Comparison of ENCODE assay signal across 11 cellular contexts in the genomic region with DNA sequence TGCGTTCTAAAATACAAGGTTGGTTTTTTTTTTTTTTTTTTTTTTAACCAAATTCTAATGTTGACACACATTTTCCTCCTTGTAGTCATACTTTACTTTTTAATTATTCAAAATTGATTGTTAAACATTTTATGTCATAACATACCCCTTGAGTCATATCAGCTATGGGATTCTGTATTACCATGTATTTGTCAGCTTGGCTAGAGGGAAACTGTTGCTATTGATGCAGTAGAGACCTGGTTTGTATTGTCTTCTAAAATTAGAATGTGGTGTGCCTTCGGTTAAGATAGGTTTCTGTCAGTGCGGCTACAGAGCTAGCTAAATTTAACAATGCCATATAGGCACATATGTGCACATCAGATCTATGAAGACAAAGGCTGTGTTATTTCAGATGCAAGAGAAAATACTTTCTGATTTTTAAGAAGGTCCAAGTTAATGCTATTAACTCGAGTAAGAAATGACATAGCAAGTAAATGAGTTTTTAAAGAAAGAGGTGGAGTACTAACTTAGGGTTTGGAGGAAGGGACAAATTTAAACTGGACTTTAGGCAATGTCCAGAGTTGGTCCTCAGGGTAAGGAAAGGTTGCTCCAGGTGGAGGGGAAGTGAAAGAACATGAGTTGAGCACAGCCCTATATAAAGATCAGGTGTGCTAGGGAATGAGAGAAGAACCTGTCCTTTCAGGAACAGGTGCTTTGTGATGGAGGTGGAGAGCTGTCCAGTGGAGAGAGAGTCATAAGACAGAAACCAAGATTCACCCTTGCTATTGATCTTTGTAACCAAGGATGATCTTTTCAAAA.
A peak's percentile ranks its signal among the peaks of the same experiment; 100 is the strongest.
DNase-seq lines count a peak whose midpoint lies in the region; ATAC-seq, FAIRE-seq and TF ChIP-seq lines count a peak whose summit lies in the region.
"Had no signal": no experiment of that assay in that cellular context is flagged by ENCODE, and none has a peak within 500 bp of the region (broad histone marks: within the 10 kb centered on the region; RNA-seq: fewer than 3 reads in every experiment).

No MANE protein-coding gene starts in this region.

- H3K36me3 ChIP-seq in GM06990 (ENCODE audit: control insufficient read depth, insufficient read depth, low read length), result no peaks in the 10 kb centered on the region

- H3K4me3 ChIP-seq in GM06990 (replicated peaks; ENCODE audit: low read depth, low read length), result no peak overlapping the region
- H3K4me3 ChIP-seq: SJCRH30 had no signal

- CTCF ChIA-PET in HEK293T (lab: Yijun Ruan, JAX), result no interaction called here

- ATAC-seq in GM18909 (IDR thresholded peaks at IDR 0.05; ENCODE audit: poor library complexity, unreplicated experiment) (peak; percentile 86), HG02610 (IDR thresholded peaks at IDR 0.05; ENCODE audit: unreplicated experiment) (peak; percentile 90), HG03439 (IDR thresholded peaks at IDR 0.05; ENCODE audit: unreplicated experiment) (peak; percentile 89)

- TF ChIP-seq CTCF in GM06990 (IDR thresholded peaks at IDR 0.05; ENCODE audit: insufficient read depth, low read length, poor library complexity, severe bottlenecking), result no peak
- no peak for TF ChIP-seq CTCF in D721Med (IDR thresholded peaks at IDR 0.05; ENCODE audit: insufficient read depth, missing control alignments)

- DNase-seq in GM06990 (ENCODE audit: extremely low read depth, insufficient read length), result peak; percentile 34
- no peak for DNase-seq in D721Med (ENCODE audit: insufficient read length, low spot score)
- no peak for DNase-seq in HEK293T (ENCODE audit: extremely low spot score)
- DNase-seq in stimulated activated CD4-positive, alpha-beta T cell treated with anti-CD3 and anti-CD28 coated beads, Interleukin-2, amount 100 ng/mL, for 48 hours, result no peak
- DNase-seq in NCI-H146 (lab: John Stamatoyannopoulos, UW), result no peak
- DNase-seq: activated CD8-positive, alpha-beta memory T cell treated with anti-CD3 and anti-CD28 coated beads for 24 hours; SJCRH30 had no signal

- FAIRE-seq in D721Med (lab: Jason Lieb, UNC), result no peak
- FAIRE-seq: astrocyte had no signal

- POLR2A ChIA-PET in HEK293T (lab: Yijun Ruan, JAX), result no interaction called here

- no peaks in the 10 kb centered on the region for H3K27me3 ChIP-seq in GM06990 (replicated peaks; ENCODE audit: control insufficient read depth, insufficient read depth, low read length)
- H3K27me3 ChIP-seq: SJCRH30 had no signal

TF ChIP-seq in HEK293T, 16 proteins besides CTCF, POLR2A, EP300 and RAD21:
- TF ChIP-seq SUZ12 (IDR thresholded peaks at IDR 0.05), result no peak
- no peak for TF ChIP-seq LEF1 (IDR thresholded peaks at IDR 0.05; ENCODE audit: borderline replicate concordance)
- TF ChIP-seq SP1 (IDR thresholded peaks at IDR 0.05), result no peak
- no peak for TF ChIP-seq FOXM1 (IDR thresholded peaks at IDR 0.05; ENCODE audit: borderline replicate concordance)
- TF ChIP-seq CTBP1 (IDR thresholded peaks at IDR 0.05; ENCODE audit: borderline replicate concordance), result no peak
- no peak for TF ChIP-seq ELF4 (IDR thresholded peaks at IDR 0.05)
- no peak for TF ChIP-seq L3MBTL2 (conservative IDR thresholded peaks at IDR 0.05)
- TF ChIP-seq, protein P1, sequence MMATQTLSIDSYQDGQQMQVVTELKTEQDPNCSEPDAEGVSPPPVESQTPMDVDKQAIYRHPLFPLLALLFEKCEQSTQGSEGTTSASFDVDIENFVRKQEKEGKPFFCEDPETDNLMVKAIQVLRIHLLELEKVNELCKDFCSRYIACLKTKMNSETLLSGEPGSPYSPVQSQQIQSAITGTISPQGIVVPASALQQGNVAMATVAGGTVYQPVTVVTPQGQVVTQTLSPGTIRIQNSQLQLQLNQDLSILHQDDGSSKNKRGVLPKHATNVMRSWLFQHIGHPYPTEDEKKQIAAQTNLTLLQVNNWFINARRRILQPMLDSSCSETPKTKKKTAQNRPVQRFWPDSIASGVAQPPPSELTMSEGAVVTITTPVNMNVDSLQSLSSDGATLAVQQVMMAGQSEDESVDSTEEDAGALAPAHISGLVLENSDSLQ (IDR thresholded peaks at IDR 0.05), result no peak
- TF ChIP-seq TARDBP (IDR thresholded peaks at IDR 0.05), result no peak
- TF ChIP-seq ZNF384 (IDR thresholded peaks at IDR 0.05), result no peak
- no peak for TF ChIP-seq NFRKB (IDR thresholded peaks at IDR 0.05)
TF ChIP-seq in HEK293T: peak in this region for 0.
